ENCODE assay signal across 15 cellular contexts in genomic region chr3:132596816-132597433, GRCh38. TPM values are rescaled to one million over a fixed set of nuclear protein-coding genes. Genes with fewer than 3 reads are reported as not detected.
DNase-seq lines count a peak whose midpoint lies in the region; ATAC-seq and TF ChIP-seq lines count a peak whose summit lies in the region.
"Had no signal": no experiment of that assay in that cellular context is flagged by ENCODE, and none has a peak within 500 bp of the region (broad histone marks: within the 10 kb centered on the region; RNA-seq: fewer than 3 reads in every experiment).

Gene ACKR4, plus strand, starts transcription at chr3:132597270. Its CDS starts 3,128 bp downstream, at chr3:132600398.

- H2AK5ac ChIP-seq in mesenchymal stem cell (ENCODE audit: low read length, severe bottlenecking), result no peak within 1 kb of the TSS

- H3K9ac ChIP-seq in mesenchymal stem cell (ENCODE audit: low read length), result peak within 1 kb of the TSS; percentile 98

- H2AFZ ChIP-seq in ACC112 (ENCODE audit: low read length, unreplicated experiment) (peak within 1 kb of the TSS; percentile 88), mesenchymal stem cell (ENCODE audit: low read depth, low read length) (no peak within 1 kb of the TSS)
- H2AFZ ChIP-seq: PC-9 had no signal

- H3K36me3 ChIP-seq in ACC112 (ENCODE audit: insufficient read depth, low read length) (peaks cover 3% of the 10 kb centered on the region; the same call in 1 of the 2 replicates), mesenchymal stem cell (ENCODE audit: control insufficient read depth in 1 of 2, insufficient read depth in 2 of 2, low read depth in 1 of 2, low read length in 2 of 2) (peaks cover 0 to 14% of the 10 kb centered on the region in 2 experiments)

- ATAC-seq in GM21723 (IDR thresholded peaks at IDR 0.05; ENCODE audit: unreplicated experiment) (peak; percentile 70), GM19397 (IDR thresholded peaks at IDR 0.05; ENCODE audit: unreplicated experiment) (no peak), HG02623 (IDR thresholded peaks at IDR 0.05; ENCODE audit: unreplicated experiment) (no peak)

- H3K9me3 ChIP-seq in mesenchymal stem cell (ENCODE audit: control insufficient read depth, low read length), result no peaks in the 10 kb centered on the region
- H3K9me3 ChIP-seq: spleen had no signal

- no peak for TF ChIP-seq CTCF in epithelial cell of proximal tubule (conservative IDR thresholded peaks at IDR 0.05; ENCODE audit: low read depth, low read length)

- DNase-seq in epithelial cell of proximal tubule (ENCODE audit: low read depth) (no peak), mesenchymal stem cell (no peak), SHP77 treated with DMSO at 0.1 percent for 48 hours (lab: John Stamatoyannopoulos, UW) (no peak)
- DNase-seq in stimulated activated naive CD4-positive, alpha-beta T cell (lab: John Stamatoyannopoulos, UW), result no peak
- DNase-seq: activated CD4-positive, alpha-beta T cell treated with anti-CD3 and anti-CD28 coated beads, Interleukin-2, amount 50 U/mL, for 48 hours; activated gamma-delta T cell treated with Interleukin-2 at 50 U/mL for 16 hours; PC-9; spleen had no signal

- no peak within 1 kb of the TSS for H2BK15ac ChIP-seq in mesenchymal stem cell (ENCODE audit: low read depth, poor library complexity, severe bottlenecking)

- H3K4me2 ChIP-seq in mesenchymal stem cell (ENCODE audit: low read length, poor library complexity, severe bottlenecking), result no peak within 1 kb of the TSS
- H3K4me2 ChIP-seq: PC-9 had no signal

- H3K79me2 ChIP-seq in ACC112 (ENCODE audit: control insufficient read depth, insufficient read depth, low read length, unreplicated experiment), result peaks cover 2% of the 10 kb centered on the region

- 83% methylated on average over 1 of the region's 2 CpGs for WGBS in mesenchymal stem cell

- H3K4me3 ChIP-seq in ACC112 (ENCODE audit: low read depth, low read length) (peak within 1 kb of the TSS; percentile 69), epithelial cell of proximal tubule (ENCODE audit: low read depth, low read length) (peak within 1 kb of the TSS; percentile 2), mesenchymal stem cell (ENCODE audit: insufficient read depth in 1 of 2, low read depth in 1 of 2, low read length in 2 of 2) (peak within 1 kb of the TSS in 1 of 2 experiments; percentile 82)
- H3K4me3 ChIP-seq: PC-9 had no signal

- H3K4ac ChIP-seq in mesenchymal stem cell (ENCODE audit: low read depth in 1 of 2, low read length in 2 of 2), result no peak within 1 kb of the TSS

- no peak within 1 kb of the TSS for H2BK5ac ChIP-seq in mesenchymal stem cell (ENCODE audit: low read depth, low read length, poor library complexity, severe bottlenecking)

- H3K23ac ChIP-seq in mesenchymal stem cell (ENCODE audit: low read length in 2 of 2), result no peak within 1 kb of the TSS

- no peak within 1 kb of the TSS for H4K8ac ChIP-seq in mesenchymal stem cell (ENCODE audit: low read length)

- H3K18ac ChIP-seq in mesenchymal stem cell (ENCODE audit: low read depth in 1 of 2, low read length in 2 of 2), result no peak within 1 kb of the TSS

- H2BK12ac ChIP-seq in mesenchymal stem cell (ENCODE audit: low read length in 2 of 2), result no peak within 1 kb of the TSS

- H3K27me3 ChIP-seq in ACC112 (ENCODE audit: insufficient read depth, low read length) (no peaks in the 10 kb centered on the region), mesenchymal stem cell (ENCODE audit: control insufficient read depth in 1 of 2, insufficient read depth in 1 of 2, low read length in 2 of 2) (no peaks in the 10 kb centered on the region)
- H3K27me3 ChIP-seq: spleen had no signal

- H3K14ac ChIP-seq in mesenchymal stem cell (ENCODE audit: low read length in 2 of 2), result no peak within 1 kb of the TSS

- H3K27ac ChIP-seq in ACC112 (ENCODE audit: low read depth, low read length) (0 out of 2 replicates have a peak within 1 kb of the TSS, but pooled peaks have one; percentile 20), mesenchymal stem cell (ENCODE audit: low read length, poor library complexity, severe bottlenecking) (no peak within 1 kb of the TSS)
- H3K27ac ChIP-seq: PC-9 had no signal

- H2BK120ac ChIP-seq in mesenchymal stem cell (ENCODE audit: low read depth, low read length), result no peak within 1 kb of the TSS

- H4K91ac ChIP-seq in mesenchymal stem cell (ENCODE audit: low read length), result no peak within 1 kb of the TSS

- peaks cover 35% of the 10 kb centered on the region for H3K4me1 ChIP-seq in ACC112 (ENCODE audit: control insufficient read depth, insufficient read depth, low read length, unreplicated experiment)
- no peaks in the 10 kb centered on the region for H3K4me1 ChIP-seq in mesenchymal stem cell (ENCODE audit: control insufficient read depth, insufficient read depth, low read depth, low read length)
- H3K4me1 ChIP-seq: spleen had no signal

- H3K79me1 ChIP-seq in mesenchymal stem cell (replicated peaks; ENCODE audit: low read length, poor library complexity, severe bottlenecking), result peaks cover 2% of the 10 kb centered on the region

RNA-seq across cellular contexts. Expression of gene ACKR4, which starts in this region (rescaled TPM):
- total RNA-seq in epithelial cell of proximal tubule, result not detected in 2 replicates
- 0.17 TPM for polyA plus RNA-seq in mesenchymal stem cell (2013, experiment 1 of 2)
- 0.14 TPM for polyA plus RNA-seq in mesenchymal stem cell (2013, experiment 2 of 2)
- total RNA-seq: cerebellum; LHCN-M2; PC-9; T-helper 2 cell treated with Interferon-gamma antibody and Interleukin-4, amounts not matched to agents 100 ng/mL and 5 ng/mL, for 36 hours had no signal
